In genomic region chr12:21604245-21605101, GRCh38 we compare ENCODE assay signal across 1 cellular context.
TF ChIP-seq lines count a peak whose summit lies in the region.

GYS2 (minus strand) TSS chr12:21604847; CDS start chr12:21604592, 255 bp downstream.

TF ChIP-seq in HepG2, 621 proteins besides CTCF, POLR2A, EP300 and RAD21:
- TF ChIP-seq ZNF224 (CRISPR knock-in tag; IDR thresholded peaks at IDR 0.05) (no peak), FOSL1 (CRISPR knock-in tag; IDR thresholded peaks at IDR 0.05; ENCODE audit: borderline replicate concordance) (no peak), ZNF512B (CRISPR knock-in tag; IDR thresholded peaks at IDR 0.05; ENCODE audit: borderline replicate concordance) (no peak), CAMTA2 (CRISPR knock-in tag; IDR thresholded peaks at IDR 0.05; ENCODE audit: borderline replicate concordance) (no peak), KLF13 (CRISPR knock-in tag; IDR thresholded peaks at IDR 0.05) (no peak), SOX5 (CRISPR knock-in tag; IDR thresholded peaks at IDR 0.05; ENCODE audit: borderline replicate concordance) (no peak), ZBTB44 (CRISPR knock-in tag; IDR thresholded peaks at IDR 0.05) (no peak), ZNF253 (CRISPR knock-in tag; IDR thresholded peaks at IDR 0.05; ENCODE audit: borderline replicate concordance) (no peak), ZNF382 (CRISPR knock-in tag; IDR thresholded peaks at IDR 0.05; ENCODE audit: borderline replicate concordance) (no peak), ZNF543 (CRISPR knock-in tag; IDR thresholded peaks at IDR 0.05) (no peak), POLR2G (IDR thresholded peaks at IDR 0.05; ENCODE audit: low read depth, low read length) (no peak), PHF8 (CRISPR knock-in tag; IDR thresholded peaks at IDR 0.05) (no peak), GLMP (CRISPR knock-in tag; IDR thresholded peaks at IDR 0.05; ENCODE audit: borderline replicate concordance) (no peak)
